Comparison of ENCODE assay signal across 10 cellular contexts in genomic region chr17:78325076-78325712, GRCh38. TPM values are rescaled to one million over a fixed set of nuclear protein-coding genes. Genes with fewer than 3 reads are reported as not detected.
DNase-seq lines count a peak whose midpoint lies in the region; ATAC-seq, FAIRE-seq and TF ChIP-seq lines count a peak whose summit lies in the region.
"Had no signal": no experiment of that assay in that cellular context is flagged by ENCODE, and none has a peak within 500 bp of the region (broad histone marks: within the 10 kb centered on the region; RNA-seq: fewer than 3 reads in every experiment).

No MANE protein-coding gene starts in this region.

- no peaks in the 10 kb centered on the region for H3K36me3 ChIP-seq in ES-I3 (ENCODE audit: insufficient read depth, low read length)
- H3K36me3 ChIP-seq in adipocyte (ENCODE audit: control insufficient read depth, insufficient read depth, low read length, severe bottlenecking), result no peaks in the 10 kb centered on the region
- no peaks in the 10 kb centered on the region for H3K36me3 ChIP-seq in gastrocnemius medialis

- intact Hi-C loops in left ventricle myocardium superior (cut with micrococcal nuclease), result no loop called here
- intact Hi-C loops in gastrocnemius medialis (cut with DNase I; ENCODE audit: low total_unique reads), result loop anchor here (2.0 kb wide), 1 partner anchor 36 kb away; the partner anchor contains the start of gene SOCS3

- H3K4me3 ChIP-seq in adipocyte (ENCODE audit: low read length), result peak overlapping the region; percentile 72
- peak overlapping the region in 2 of 4 donors; percentile 31 to 36 for H3K4me3 ChIP-seq in gastrocnemius medialis

- FAIRE-seq in HTR-8/SVneo (lab: Jason Lieb, UNC), result no peak

- no peaks in the 10 kb centered on the region for H3K27me3 ChIP-seq in adipocyte (replicated peaks; ENCODE audit: control insufficient read depth, insufficient read depth, low read length)
- H3K27me3 ChIP-seq in gastrocnemius medialis, result no peaks in the 10 kb centered on the region

- H3K9me3 ChIP-seq in ES-I3 (ENCODE audit: control insufficient read depth, insufficient read depth, low read length) (no peaks in the 10 kb centered on the region), adipocyte (ENCODE audit: control insufficient read depth, low read length) (no peaks in the 10 kb centered on the region), gastrocnemius medialis (no peaks in the 10 kb centered on the region)

- DNase-seq in adipocyte (ENCODE audit: low read depth) (peak; percentile 77), left ventricle myocardium superior (peak; percentile 83), gastrocnemius medialis (peak; percentile 78 to 79), HTR-8/SVneo (ENCODE audit: insufficient read length, low spot score) (no peak), foreskin melanocyte (no peak)
- DNase-seq: activated naive CD8-positive, alpha-beta T cell treated with anti-CD3 and anti-CD28 coated beads, Interleukin-2, amount 10 ng/mL, durations not matched to agents 7 days and 5 days had no signal

- H3K4me1 ChIP-seq in ES-I3 (ENCODE audit: insufficient read depth, low read length) (peaks cover 41% of the 10 kb centered on the region), adipocyte (ENCODE audit: control insufficient read depth, insufficient read depth, low read length) (peaks cover 65% of the 10 kb centered on the region), gastrocnemius medialis (peaks cover 26 to 39% of the 10 kb centered on the region in 2 donors)

- no peak for TF ChIP-seq CTCF in gastrocnemius medialis (IDR thresholded peaks at IDR 0.05 in 4 of 5, conservative IDR thresholded peaks at IDR 0.05 in 1 of 5)

- in situ Hi-C loops in gastrocnemius medialis (cut with MboI; ENCODE audit: low sequenced_read_pairs in 4 of 4), result no loop called here

- peak; percentile 62 for ATAC-seq in left ventricle myocardium superior
- peak; percentile 78 to 84 for ATAC-seq in gastrocnemius medialis
- no peak for ATAC-seq in HG03159 (IDR thresholded peaks at IDR 0.05; ENCODE audit: unreplicated experiment)
- ATAC-seq in HG03097 (IDR thresholded peaks at IDR 0.05; ENCODE audit: low FRiP score, unreplicated experiment), result no peak

- H3K27ac ChIP-seq in gastrocnemius medialis, result peak overlapping the region; percentile 68 to 83 (median 74)

- peak in 1 of 2 donors; percentile 10 for TF ChIP-seq POLR2A in gastrocnemius medialis (IDR thresholded peaks at IDR 0.05)

- peak overlapping the region; percentile 11 for H3K9ac ChIP-seq in ES-I3 (ENCODE audit: low read depth, low read length)
- H3K9ac ChIP-seq in adipocyte (ENCODE audit: low read length), result peak overlapping the region; percentile 89

RNA-seq across cellular contexts. Expression of gene SOCS3, which starts 34.7 kb away (rescaled TPM):
- total RNA-seq in left ventricle myocardium superior, result 11.1 TPM
- 10 to 100 TPM in 3 of 4 donors, 1 to 10 TPM in 1; 4.5 to 44.2 (median 16.4) TPM for total RNA-seq in gastrocnemius medialis
- total RNA-seq: OCI-LY7 had no signal

RNA-seq across cellular contexts. Expression of gene PGS1, which starts 53.3 kb away (rescaled TPM):
- total RNA-seq in left ventricle myocardium superior (18.3 TPM), gastrocnemius medialis (10 to 100 TPM; 16.6 to 30.0 (median 21.8) TPM)

Comparison
In these comparisons a context has a peak if more than half of its experiments do, and no peak if none do; other contexts are left out.
1. DNase-seq: peak in adipocyte (single experiment), left ventricle myocardium superior (single experiment) and gastrocnemius medialis (2 of 2); none in HTR-8/SVneo (single experiment) and foreskin melanocyte (single experiment).
2. ATAC-seq: peak in left ventricle myocardium superior (single experiment) and gastrocnemius medialis (2 of 2); none in HG03159 (single experiment) and HG03097 (single experiment).